ENCODE assay signal across 9 cellular contexts in genomic region chr2:69616755-69617154, GRCh38. TPM values are rescaled to one million over a fixed set of nuclear protein-coding genes. Genes with fewer than 3 reads are reported as not detected.
DNase-seq lines count a peak whose midpoint lies in the region; ATAC-seq lines count a peak whose summit lies in the region.
"Had no signal": no experiment of that assay in that cellular context is flagged by ENCODE, and none has a peak within 500 bp of the region (broad histone marks: within the 10 kb centered on the region; RNA-seq: fewer than 3 reads in every experiment).

No MANE protein-coding gene starts in this region.

- no peaks in the 10 kb centered on the region for H3K9me3 ChIP-seq in naive thymus-derived CD4-positive, alpha-beta T cell (ENCODE audit: control insufficient read depth in 2 of 3, low read length in 3 of 3)

- H3K9me3 Mint-ChIP-seq in naive thymus-derived CD4-positive, alpha-beta T cell = peaks cover 0 to 11% (median 4%) of the 10 kb centered on the region in 11 donors

- POLR2A ChIA-PET in naive thymus-derived CD4-positive, alpha-beta T cell (lab: Charles Lee) = interaction anchor here (1.5 to 5.4 kb wide), 3 partner anchors 20 to 67 kb away, joined by 5 to 45 read pairs (median 17); partner anchors contain the start of gene AAK1

- H3K4me1 ChIP-seq in naive thymus-derived CD4-positive, alpha-beta T cell (ENCODE audit: control insufficient read depth in 2 of 2, insufficient read depth in 2 of 2, low read length in 2 of 2) = peaks cover 63 to 68% of the 10 kb centered on the region in 2 donors

- H3K36me3 ChIP-seq in naive thymus-derived CD4-positive, alpha-beta T cell (ENCODE audit: control insufficient read depth in 2 of 3, insufficient read depth in 3 of 3, low read length in 3 of 3) = peaks cover 0 to 24% (median 5%) of the 10 kb centered on the region in 3 experiments

- ATAC-seq in GM18498 (IDR thresholded peaks at IDR 0.05; ENCODE audit: unreplicated experiment) (peak; percentile 46), HG03432 (IDR thresholded peaks at IDR 0.05; ENCODE audit: unreplicated experiment) (peak; percentile 71), left ventricle myocardium superior (no peak)
- no peak for ATAC-seq in naive thymus-derived CD4-positive, alpha-beta T cell

- no peaks in the 10 kb centered on the region for H3K27me3 ChIP-seq in naive thymus-derived CD4-positive, alpha-beta T cell (ENCODE audit: control insufficient read depth in 2 of 2, insufficient read depth in 2 of 2, low read length in 2 of 2)

- H3K27ac ChIP-seq in naive thymus-derived CD4-positive, alpha-beta T cell (ENCODE audit: low read depth, low read length) = no peak overlapping the region

- H3K27ac Mint-ChIP-seq in naive thymus-derived CD4-positive, alpha-beta T cell = peak overlapping the region in 6 of 9 donors; percentile 22 to 90 (median 70)

- DNase-seq in activated T-cell treated with anti-CD3 and anti-CD28 coated beads for 4 hours = peak; percentile 35
- peak in 1 of 9 donors; percentile 45 for DNase-seq in naive thymus-derived CD4-positive, alpha-beta T cell
- DNase-seq in C1 segment of cervical spinal cord (lab: John Stamatoyannopoulos, UW) = no peak
- DNase-seq in MV-4-11 (lab: John Stamatoyannopoulos, UW) = no peak
- no peak for DNase-seq in SK-N-DZ (ENCODE audit: low spot score)
- no peak for DNase-seq in left ventricle myocardium superior

- intact Hi-C loops in naive thymus-derived CD4-positive, alpha-beta T cell (cut with micrococcal nuclease) = loop anchor here in 1 of 2 donors (1.0 kb wide), 1 partner anchor 9 kb away; no protein-coding TSS in a partner anchor
- intact Hi-C loops in left ventricle myocardium superior (cut with micrococcal nuclease) = no loop called here

- no peaks in the 10 kb centered on the region for H3K27me3 Mint-ChIP-seq in naive thymus-derived CD4-positive, alpha-beta T cell

- CTCF ChIA-PET in naive thymus-derived CD4-positive, alpha-beta T cell (lab: Charles Lee) = interaction anchor here (0.9 to 1.3 kb wide), 2 partner anchors 23 to 108 kb away, joined by 3 to 4 read pairs; no protein-coding TSS in a partner anchor

- H3K4me1 Mint-ChIP-seq in naive thymus-derived CD4-positive, alpha-beta T cell = peaks cover 0 to 45% (median 33%) of the 10 kb centered on the region in 7 donors

- no peak overlapping the region for H3K4me3 ChIP-seq in naive thymus-derived CD4-positive, alpha-beta T cell (ENCODE audit: low read length)
- H3K4me3 ChIP-seq: K562 had no signal

- H3K36me3 Mint-ChIP-seq in naive thymus-derived CD4-positive, alpha-beta T cell = peaks cover 11 to 46% (median 42%) of the 10 kb centered on the region in 5 donors

- peak overlapping the region in 6 of 10 donors; percentile 8 to 52 (median 34) for H3K4me3 Mint-ChIP-seq in naive thymus-derived CD4-positive, alpha-beta T cell

RNA-seq across cellular contexts. Expression of gene AAK1, which starts 26.8 kb away (rescaled TPM):
- total RNA-seq in naive thymus-derived CD4-positive, alpha-beta T cell = 100 to 1,000 TPM; 114 to 253 (median 218) TPM
- polyA plus RNA-seq in naive thymus-derived CD4-positive, alpha-beta T cell = 10 to 100 TPM; 71.5 to 84.6 TPM
- 5.1 and 6.1 TPM in 2 replicates for polyA plus RNA-seq in SK-N-DZ (2014; cell fraction: cytosol; rRNA removed)
- polyA plus RNA-seq in SK-N-DZ (2014; cell fraction: nucleus; rRNA removed) = 2.6 and 4.3 TPM in 2 replicates
- 91.1 TPM for total RNA-seq in left ventricle myocardium superior

Comparison
In these comparisons a context has a peak if more than half of its experiments do, and no peak if none do; other contexts are left out.
1. ATAC-seq: peak in GM18498 (single experiment) and HG03432 (single experiment); none in naive thymus-derived CD4-positive, alpha-beta T cell (single experiment) and left ventricle myocardium superior (single experiment).